ENCODE assay signal across 1 cellular context in genomic region chr11:40328890-40329617, GRCh38.
TF ChIP-seq lines count a peak whose summit lies in the region.

No MANE protein-coding gene starts in this region.

TF ChIP-seq in SK-N-SH, 30 proteins besides CTCF, POLR2A, EP300 and RAD21 (continued from another document):
- TF ChIP-seq REST (IDR thresholded peaks at IDR 0.05; ENCODE audit: low read depth, low read length): peak; percentile 63; the same call in 1 of the 2 replicates
- peak; percentile 100 for TF ChIP-seq JUND (IDR thresholded peaks at IDR 0.05)
- TF ChIP-seq NFIC (IDR thresholded peaks at IDR 0.05; ENCODE audit: borderline replicate concordance): peak; percentile 99
- peak; percentile 95 for TF ChIP-seq TCF12 (IDR thresholded peaks at IDR 0.05)
- peak; percentile 94 for TF ChIP-seq TEAD4 (IDR thresholded peaks at IDR 0.05; ENCODE audit: borderline replicate concordance, insufficient read depth)
- TF ChIP-seq MEF2A (IDR thresholded peaks at IDR 0.05; ENCODE audit: borderline replicate concordance, low read depth): peak; percentile 47; the same call in 1 of the 2 replicates
- TF ChIP-seq NRF1 (IDR thresholded peaks at IDR 0.05; ENCODE audit: low read depth, low read length): no peak
- TF ChIP-seq GATA2 (CRISPR knock-in tag; IDR thresholded peaks at IDR 0.05): no peak
- peak; percentile 91 for TF ChIP-seq MAX (IDR thresholded peaks at IDR 0.05; ENCODE audit: low read depth)
- TF ChIP-seq IRF3 (IDR thresholded peaks at IDR 0.05; ENCODE audit: low read depth, low read length): no peak
- TF ChIP-seq ELF1 (IDR thresholded peaks at IDR 0.05): 0 out of 2 replicates have a peak, but pooled peaks have one; percentile 26
- peak; percentile 98 for TF ChIP-seq FOSL2 (IDR thresholded peaks at IDR 0.05; ENCODE audit: borderline replicate concordance, low read depth)
- TF ChIP-seq USF2 (IDR thresholded peaks at IDR 0.05; ENCODE audit: borderline replicate concordance, low read depth, low read length): no peak
- peak; percentile 84; the same call in 1 of the 2 replicates for TF ChIP-seq POLR2AphosphoS5 (IDR thresholded peaks at IDR 0.05; ENCODE audit: low read depth, low read length)
- TF ChIP-seq RFX5 (IDR thresholded peaks at IDR 0.05; ENCODE audit: low read length): peak; percentile 64; the same call in 1 of the 2 replicates
- peak; percentile 67; the same call in 1 of the 2 replicates for TF ChIP-seq FOXM1 (IDR thresholded peaks at IDR 0.05; ENCODE audit: low read depth)
- no peak for TF ChIP-seq FOXJ3 (CRISPR knock-in tag; IDR thresholded peaks at IDR 0.05)
- TF ChIP-seq SMC3 (IDR thresholded peaks at IDR 0.05; ENCODE audit: low read depth, low read length): no peak
- no peak for TF ChIP-seq EZH2phosphoT487 (IDR thresholded peaks at IDR 0.05; ENCODE audit: borderline replicate concordance, low read depth)
- TF ChIP-seq RCOR1 (IDR thresholded peaks at IDR 0.05; ENCODE audit: low read length): no peak
- TF ChIP-seq SIN3A (IDR thresholded peaks at IDR 0.05; ENCODE audit: borderline replicate concordance, low read depth, low read length): peak; percentile 89
- TF ChIP-seq ZBTB33 (IDR thresholded peaks at IDR 0.05; ENCODE audit: borderline replicate concordance, low read depth): peak; percentile 83; the same call in 1 of the 2 replicates
- TF ChIP-seq YY1 (IDR thresholded peaks at IDR 0.05; ENCODE audit: low read depth): no peak
- TF ChIP-seq USF1 (IDR thresholded peaks at IDR 0.05; ENCODE audit: borderline replicate concordance, low read depth): no peak
- TF ChIP-seq GABPA (IDR thresholded peaks at IDR 0.05; ENCODE audit: low read depth): peak; percentile 37
- no peak for TF ChIP-seq MXI1 (IDR thresholded peaks at IDR 0.05; ENCODE audit: low read depth, low read length)
